Comparison of ENCODE assay signal across 2 cellular contexts in genomic region chr22:16568425-16568758, GRCh38.
A peak's percentile ranks its signal among the peaks of the same experiment; 100 is the strongest.
TF ChIP-seq lines count a peak whose summit lies in the region.

No MANE protein-coding gene starts in this region.

TF ChIP-seq in HepG2, 621 proteins besides CTCF, POLR2A, EP300 and RAD21 (continues in another document):
- TF ChIP-seq NBN (conservative IDR thresholded peaks at IDR 0.05) (no peak), TCF7 (IDR thresholded peaks at IDR 0.05; ENCODE audit: low read depth) (no peak), SMARCE1 (IDR thresholded peaks at IDR 0.05; ENCODE audit: borderline replicate concordance) (no peak), ZNF326 (CRISPR knock-in tag; IDR thresholded peaks at IDR 0.05; ENCODE audit: borderline replicate concordance) (no peak), SRSF9 (IDR thresholded peaks at IDR 0.05; ENCODE audit: borderline replicate concordance, insufficient read depth, low read depth, low read length, poor library complexity, severe bottlenecking) (no peak), TARDBP (CRISPR knock-in tag; IDR thresholded peaks at IDR 0.05) (no peak), FOXP1 (IDR thresholded peaks at IDR 0.05) (no peak), FOXP1 (CRISPR knock-in tag; IDR thresholded peaks at IDR 0.05) (no peak), IKZF5 (CRISPR knock-in tag; IDR thresholded peaks at IDR 0.05) (no peak), ZNF431 (CRISPR knock-in tag; IDR thresholded peaks at IDR 0.05; ENCODE audit: borderline replicate concordance, low read depth) (no peak), CREBL2 (CRISPR knock-in tag; IDR thresholded peaks at IDR 0.05; ENCODE audit: borderline replicate concordance) (no peak)
- TF ChIP-seq, protein P1, sequence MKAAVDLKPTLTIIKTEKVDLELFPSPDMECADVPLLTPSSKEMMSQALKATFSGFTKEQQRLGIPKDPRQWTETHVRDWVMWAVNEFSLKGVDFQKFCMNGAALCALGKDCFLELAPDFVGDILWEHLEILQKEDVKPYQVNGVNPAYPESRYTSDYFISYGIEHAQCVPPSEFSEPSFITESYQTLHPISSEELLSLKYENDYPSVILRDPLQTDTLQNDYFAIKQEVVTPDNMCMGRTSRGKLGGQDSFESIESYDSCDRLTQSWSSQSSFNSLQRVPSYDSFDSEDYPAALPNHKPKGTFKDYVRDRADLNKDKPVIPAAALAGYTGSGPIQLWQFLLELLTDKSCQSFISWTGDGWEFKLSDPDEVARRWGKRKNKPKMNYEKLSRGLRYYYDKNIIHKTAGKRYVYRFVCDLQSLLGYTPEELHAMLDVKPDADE (CRISPR knock-in tag; IDR thresholded peaks at IDR 0.05) = no peak
- TF ChIP-seq, protein P2, sequence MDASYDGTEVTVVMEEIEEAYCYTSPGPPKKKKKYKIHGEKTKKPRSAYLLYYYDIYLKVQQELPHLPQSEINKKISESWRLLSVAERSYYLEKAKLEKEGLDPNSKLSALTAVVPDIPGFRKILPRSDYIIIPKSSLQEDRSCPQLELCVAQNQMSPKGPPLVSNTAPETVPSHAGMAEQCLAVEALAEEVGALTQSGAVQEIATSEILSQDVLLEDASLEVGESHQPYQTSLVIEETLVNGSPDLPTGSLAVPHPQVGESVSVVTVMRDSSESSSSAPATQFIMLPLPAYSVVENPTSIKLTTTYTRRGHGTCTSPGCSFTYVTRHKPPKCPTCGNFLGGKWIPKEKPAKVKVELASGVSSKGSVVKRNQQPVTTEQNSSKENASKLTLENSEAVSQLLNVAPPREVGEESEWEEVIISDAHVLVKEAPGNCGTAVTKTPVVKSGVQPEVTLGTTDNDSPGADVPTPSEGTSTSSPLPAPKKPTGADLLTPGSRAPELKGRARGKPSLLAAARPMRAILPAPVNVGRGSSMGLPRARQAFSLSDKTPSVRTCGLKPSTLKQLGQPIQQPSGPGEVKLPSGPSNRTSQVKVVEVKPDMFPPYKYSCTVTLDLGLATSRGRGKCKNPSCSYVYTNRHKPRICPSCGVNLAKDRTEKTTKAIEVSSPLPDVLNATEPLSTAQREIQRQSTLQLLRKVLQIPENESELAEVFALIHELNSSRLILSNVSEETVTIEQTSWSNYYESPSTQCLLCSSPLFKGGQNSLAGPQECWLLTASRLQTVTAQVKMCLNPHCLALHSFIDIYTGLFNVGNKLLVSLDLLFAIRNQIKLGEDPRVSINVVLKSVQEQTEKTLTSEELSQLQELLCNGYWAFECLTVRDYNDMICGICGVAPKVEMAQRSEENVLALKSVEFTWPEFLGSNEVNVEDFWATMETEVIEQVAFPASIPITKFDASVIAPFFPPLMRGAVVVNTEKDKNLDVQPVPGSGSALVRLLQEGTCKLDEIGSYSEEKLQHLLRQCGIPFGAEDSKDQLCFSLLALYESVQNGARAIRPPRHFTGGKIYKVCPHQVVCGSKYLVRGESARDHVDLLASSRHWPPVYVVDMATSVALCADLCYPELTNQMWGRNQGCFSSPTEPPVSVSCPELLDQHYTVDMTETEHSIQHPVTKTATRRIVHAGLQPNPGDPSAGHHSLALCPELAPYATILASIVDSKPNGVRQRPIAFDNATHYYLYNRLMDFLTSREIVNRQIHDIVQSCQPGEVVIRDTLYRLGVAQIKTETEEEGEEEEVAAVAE (CRISPR knock-in tag; IDR thresholded peaks at IDR 0.05; ENCODE audit: borderline replicate concordance) = no peak
- TF ChIP-seq, protein P3, sequence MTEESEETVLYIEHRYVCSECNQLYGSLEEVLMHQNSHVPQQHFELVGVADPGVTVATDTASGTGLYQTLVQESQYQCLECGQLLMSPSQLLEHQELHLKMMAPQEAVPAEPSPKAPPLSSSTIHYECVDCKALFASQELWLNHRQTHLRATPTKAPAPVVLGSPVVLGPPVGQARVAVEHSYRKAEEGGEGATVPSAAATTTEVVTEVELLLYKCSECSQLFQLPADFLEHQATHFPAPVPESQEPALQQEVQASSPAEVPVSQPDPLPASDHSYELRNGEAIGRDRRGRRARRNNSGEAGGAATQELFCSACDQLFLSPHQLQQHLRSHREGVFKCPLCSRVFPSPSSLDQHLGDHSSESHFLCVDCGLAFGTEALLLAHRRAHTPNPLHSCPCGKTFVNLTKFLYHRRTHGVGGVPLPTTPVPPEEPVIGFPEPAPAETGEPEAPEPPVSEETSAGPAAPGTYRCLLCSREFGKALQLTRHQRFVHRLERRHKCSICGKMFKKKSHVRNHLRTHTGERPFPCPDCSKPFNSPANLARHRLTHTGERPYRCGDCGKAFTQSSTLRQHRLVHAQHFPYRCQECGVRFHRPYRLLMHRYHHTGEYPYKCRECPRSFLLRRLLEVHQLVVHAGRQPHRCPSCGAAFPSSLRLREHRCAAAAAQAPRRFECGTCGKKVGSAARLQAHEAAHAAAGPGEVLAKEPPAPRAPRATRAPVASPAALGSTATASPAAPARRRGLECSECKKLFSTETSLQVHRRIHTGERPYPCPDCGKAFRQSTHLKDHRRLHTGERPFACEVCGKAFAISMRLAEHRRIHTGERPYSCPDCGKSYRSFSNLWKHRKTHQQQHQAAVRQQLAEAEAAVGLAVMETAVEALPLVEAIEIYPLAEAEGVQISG (CRISPR knock-in tag; IDR thresholded peaks at IDR 0.05) = no peak

TF ChIP-seq in K562, 482 proteins besides CTCF, POLR2A, EP300 and RAD21:
- TF ChIP-seq KLF10 (CRISPR knock-in tag; IDR thresholded peaks at IDR 0.05) = 0 out of 2 replicates have a peak, but pooled peaks have one; percentile 69
- TF ChIP-seq E2F1 (CRISPR knock-in tag; IDR thresholded peaks at IDR 0.05) = 0 out of 2 replicates have a peak, but pooled peaks have one; percentile 41
- no peak for TF ChIP-seq ZFP36 (IDR thresholded peaks at IDR 0.05; ENCODE audit: low read depth, low read length, partially characterized antibody)
TF ChIP-seq in K562: peak in this region for 2.
